8 cellular contexts compared by ENCODE assay signal in the genomic region with DNA sequence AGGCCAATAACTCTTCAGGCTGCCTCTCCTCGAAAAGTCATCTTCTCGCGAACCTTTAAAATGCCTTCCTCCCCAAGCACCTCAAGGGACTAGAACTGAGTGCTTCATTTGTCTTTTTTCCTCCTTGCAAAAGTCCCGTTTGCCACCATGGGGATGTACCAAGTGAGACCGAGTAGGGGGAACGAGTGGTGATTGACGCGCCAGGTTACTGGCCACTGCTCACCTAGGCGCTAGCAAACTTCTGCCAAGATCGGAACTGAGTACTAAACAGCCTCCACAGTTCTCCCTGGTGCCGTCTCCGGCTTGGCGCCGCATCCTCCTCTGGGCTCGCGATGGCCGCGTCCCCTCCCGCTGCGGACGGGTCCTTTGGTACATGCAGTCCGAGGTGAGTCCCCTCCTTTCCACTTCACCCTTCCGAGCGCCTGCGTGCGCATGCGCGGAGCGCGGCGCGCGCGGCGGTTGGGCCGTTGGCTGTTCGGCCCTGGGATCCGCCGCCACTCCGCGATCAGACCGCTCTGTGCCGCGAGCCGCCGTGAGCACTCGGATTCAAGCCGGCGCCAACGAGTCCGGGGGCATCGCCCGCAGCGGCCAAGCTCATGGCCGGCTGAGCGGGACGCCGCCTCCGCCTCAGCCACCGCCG. TPM values are rescaled to one million over a fixed set of nuclear protein-coding genes. Genes with fewer than 3 reads are reported as not detected.
DNase-seq lines count a peak whose midpoint lies in the region; ATAC-seq, FAIRE-seq and TF ChIP-seq lines count a peak whose summit lies in the region.

Gene CDK16 (plus strand): TSS at position 402 of the 640 bp plus-strand sequence. CDS start 4,877 bp downstream, outside the sequence.

- H3K9me3 ChIP-seq in pancreas (no peaks in the 10 kb centered on the region), tibial artery (no peaks in the 10 kb centered on the region)

- H3K4me1 Mint-ChIP-seq in HFFc6 (ENCODE audit: low read depth) (peaks cover 39% of the 10 kb centered on the region), glutamatergic neuron (ENCODE audit: low read depth, unreplicated experiment) (peaks cover 29% of the 10 kb centered on the region)
- peaks cover 44% of the 10 kb centered on the region for H3K4me1 Mint-ChIP-seq in activated naive CD8-positive, alpha-beta T cell (ENCODE audit: low read depth)

- peak; percentile 76 to 84 (median 81) for ATAC-seq in pancreas

- FAIRE-seq in pancreas (lab: Jason Lieb, UNC) = no peak

- H3K4me1 ChIP-seq in pancreas = peaks cover 0 to 11% (median 0%) of the 10 kb centered on the region in 3 donors
- peaks cover 0 to 28% (median 21%) of the 10 kb centered on the region in 4 donors for H3K4me1 ChIP-seq in tibial artery

- 0 to 4% methylated on average over 44 to 61 of the region's 61 CpGs for WGBS in pancreas, 2 donors

- intact Hi-C loops in pancreas (cut with DNase I) (no loop called here), tibial artery (cut with DNase I; ENCODE audit: low total_unique reads) (no loop called here)

- DNase-seq in HFFc6 (peak; percentile 61), NAMALWA (ENCODE audit: low spot score) (peak; percentile 83), SKM-1 treated with dmso at 0.1 percent for 144 hours (lab: John Stamatoyannopoulos, UW; ENCODE audit: unreplicated experiment) (peak; percentile 62), glutamatergic neuron (peak; percentile 73), pancreas (peak; percentile 75 to 94 (median 86)), tibial artery (peak; percentile 58 to 86)

- H3K4me3 ChIP-seq in GM08714 (ENCODE audit: low read length) (peak within 1 kb of the TSS; percentile 68), pancreas (peak within 1 kb of the TSS; percentile 79 to 97 (median 96)), tibial artery (peak within 1 kb of the TSS; percentile 88 to 93)

- peak within 1 kb of the TSS; percentile 99 for H3K27ac Mint-ChIP-seq in HFFc6
- peak within 1 kb of the TSS; percentile 98 for H3K27ac Mint-ChIP-seq in activated naive CD8-positive, alpha-beta T cell
- H3K27ac Mint-ChIP-seq in glutamatergic neuron (ENCODE audit: unreplicated experiment) = peak within 1 kb of the TSS; percentile 94

- H3K9me3 Mint-ChIP-seq in HFFc6 = no peaks in the 10 kb centered on the region
- no peaks in the 10 kb centered on the region for H3K9me3 Mint-ChIP-seq in activated naive CD8-positive, alpha-beta T cell (ENCODE audit: low read depth)
- peaks cover 20% of the 10 kb centered on the region for H3K9me3 Mint-ChIP-seq in glutamatergic neuron (ENCODE audit: unreplicated experiment)

- peak within 1 kb of the TSS; percentile 97 for H3K4me3 Mint-ChIP-seq in HFFc6
- H3K4me3 Mint-ChIP-seq in activated naive CD8-positive, alpha-beta T cell = peak within 1 kb of the TSS; percentile 93
- H3K4me3 Mint-ChIP-seq in glutamatergic neuron (ENCODE audit: unreplicated experiment) = peak within 1 kb of the TSS; percentile 98

- peaks cover 13% of the 10 kb centered on the region for H3K27me3 Mint-ChIP-seq in HFFc6 (ENCODE audit: insufficient read depth)
- no peaks in the 10 kb centered on the region for H3K27me3 Mint-ChIP-seq in activated naive CD8-positive, alpha-beta T cell
- peaks cover 21% of the 10 kb centered on the region for H3K27me3 Mint-ChIP-seq in glutamatergic neuron (ENCODE audit: unreplicated experiment)

- H3K27me3 ChIP-seq in pancreas = no peaks in the 10 kb centered on the region
- H3K27me3 ChIP-seq in tibial artery = no peaks in the 10 kb centered on the region

- H3K36me3 Mint-ChIP-seq in HFFc6 (ENCODE audit: low read depth) = peaks cover 29% of the 10 kb centered on the region; the same call in 1 of the 2 replicates
- H3K36me3 Mint-ChIP-seq in activated naive CD8-positive, alpha-beta T cell = peaks cover 3% of the 10 kb centered on the region
- no peaks in the 10 kb centered on the region for H3K36me3 Mint-ChIP-seq in glutamatergic neuron (ENCODE audit: unreplicated experiment)

- TF ChIP-seq CTCF in HFFc6 (IDR thresholded peaks at IDR 0.05) (no peak), glutamatergic neuron (IDR thresholded peaks at IDR 0.05; ENCODE audit: partially characterized antibody, unreplicated experiment) (no peak), pancreas (IDR thresholded peaks at IDR 0.05) (no peak), tibial artery (IDR thresholded peaks at IDR 0.05) (no peak)

- H3K27ac ChIP-seq in pancreas (peak within 1 kb of the TSS; percentile 94 to 97 (median 94)), tibial artery (peak within 1 kb of the TSS; percentile 94 to 96)

- H3K36me3 ChIP-seq in pancreas (peaks cover 0 to 20% (median 3%) of the 10 kb centered on the region in 3 donors), tibial artery (peaks cover 5 to 36% (median 35%) of the 10 kb centered on the region in 3 donors)

RNA-seq across cellular contexts. Expression of gene CDK16, which starts in this region (rescaled TPM):
- total RNA-seq in HFFc6 (2021; fragmentation: NEBNext Ultra II Directional; extraction: Animal tissue kit (Norgen Biotek cat#: 25700)) = 100 to 1,000 TPM; 106 to 128 (median 114) TPM
- total RNA-seq in glutamatergic neuron (ENCODE audit: unreplicated experiment) = 181 TPM
- 10 to 100 TPM; 29.9 to 47.9 (median 34.5) TPM for total RNA-seq in pancreas
- 10 to 100 TPM; 42.6 to 46.2 TPM for polyA plus RNA-seq in pancreas

Comparison
In these comparisons a context has a peak if more than half of its experiments do, and no peak if none do; other contexts are left out.
1. Peak in every context shown above with its lines: DNase-seq, ATAC-seq, H3K4me3 ChIP-seq and H3K27ac ChIP-seq.